ENCODE assay signal across 20 cellular contexts in the genomic region with DNA sequence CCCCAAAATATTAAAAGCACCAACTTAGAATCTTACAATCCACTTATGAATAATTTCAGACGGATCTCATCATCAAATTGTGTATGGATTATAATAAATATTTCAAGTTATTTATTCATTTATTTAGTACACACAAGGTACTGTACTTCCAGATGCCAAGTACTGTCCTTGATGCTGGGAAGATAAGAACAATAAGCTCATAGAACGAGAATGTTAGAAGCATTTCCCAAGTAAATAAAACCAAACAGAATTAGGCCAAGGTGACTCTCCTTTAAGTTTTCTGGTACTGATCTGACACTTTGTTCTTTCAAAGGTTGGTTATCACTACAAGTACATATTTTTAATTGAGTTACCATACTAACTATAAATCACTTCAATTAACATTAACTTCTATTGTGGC.
DNase-seq lines count a peak whose midpoint lies in the region; ATAC-seq, FAIRE-seq and TF ChIP-seq lines count a peak whose summit lies in the region.
"Had no signal": no experiment of that assay in that cellular context is flagged by ENCODE, and none has a peak within 500 bp of the region (broad histone marks: within the 10 kb centered on the region; RNA-seq: fewer than 3 reads in every experiment).

No MANE protein-coding gene starts in this region.

- TF ChIP-seq CTCF in LNCaP clone FGC (IDR thresholded peaks at IDR 0.05; ENCODE audit: control insufficient read depth, extremely low read depth, insufficient read depth) = no peak

- no peak for FAIRE-seq in GM19239 (lab: Jason Lieb, UNC)
- FAIRE-seq: A204.1, GM12878, H54 had no signal

- no peak overlapping the region for H3K4me3 ChIP-seq in LNCaP clone FGC (ENCODE audit: low read depth, low read length)
- H3K4me3 ChIP-seq: BLaER1, GM12878, HAP-1 had no signal

- no peak for ATAC-seq in activated CD4-positive, CD25-positive, alpha-beta regulatory T cell treated with anti-CD3 and anti-CD28 coated beads, Interleukin-2, amount 50 U/mL, for 24 hours
- ATAC-seq: CD8-positive, alpha-beta T cell; GM12878 had no signal

- peak; percentile 5 for DNase-seq in NCI-H1105 treated with DMSO at 0.1 percent for 48 hours (lab: John Stamatoyannopoulos, UW)
- no peak for DNase-seq in NCI-H1105 (lab: John Stamatoyannopoulos, UW)
- peak; percentile 28 for DNase-seq in LNCaP clone FGC (ENCODE audit: low read depth)
- DNase-seq in amniotic epithelial cell (ENCODE audit: low read depth) = peak; percentile 15
- DNase-seq in GM19239 (ENCODE audit: insufficient read length, low spot score) = no peak
- DNase-seq in retina = no peak
- DNase-seq: Caco-2; CD4-positive, CD25-positive, alpha-beta regulatory T cell; CD8-positive, alpha-beta T cell; DMS 273 treated with DMSO at 0.1 percent for 48 hours; DMS79; EL; GDM1; GOT3 had no signal

Comparison
In these comparisons a context has a peak if more than half of its experiments do, and no peak if none do; other contexts are left out.
1. DNase-seq: peak in NCI-H1105 treated with DMSO at 0.1 percent for 48 hours (single experiment), LNCaP clone FGC (single experiment) and amniotic epithelial cell (single experiment); none in NCI-H1105 (single experiment), GM19239 (single experiment) and retina (single experiment).